In genomic region chr9:126366366-126367011, GRCh38 we compare ENCODE assay signal across 18 cellular contexts. TPM values are rescaled to one million over a fixed set of nuclear protein-coding genes. Genes with fewer than 3 reads are reported as not detected.
DNase-seq lines count a peak whose midpoint lies in the region; ATAC-seq and TF ChIP-seq lines count a peak whose summit lies in the region.
"Had no signal": no experiment of that assay in that cellular context is flagged by ENCODE, and none has a peak within 500 bp of the region (broad histone marks: within the 10 kb centered on the region; RNA-seq: fewer than 3 reads in every experiment).

No MANE protein-coding gene starts in this region.

- TF ChIP-seq POLR2A in uterus (IDR thresholded peaks at IDR 0.05): no peak

- H3K4me3 ChIP-seq in lower lobe of right lung: no peak overlapping the region
- no peak overlapping the region for H3K4me3 ChIP-seq in uterus
- H3K4me3 ChIP-seq: tibial artery had no signal

- H3K36me3 Mint-ChIP-seq in effector memory CD8-positive, alpha-beta T cell (ENCODE audit: insufficient read depth): peaks cover 2% of the 10 kb centered on the region

- no peak for TF ChIP-seq CTCF in lower lobe of right lung (IDR thresholded peaks at IDR 0.05)
- TF ChIP-seq CTCF in uterus (IDR thresholded peaks at IDR 0.05): no peak

- DNase-seq in NCI-H1092 treated with DMSO at 0.1 percent for 48 hours (lab: John Stamatoyannopoulos, UW) (peak; percentile 17), NCI-H1092 (lab: John Stamatoyannopoulos, UW) (no peak), lower lobe of right lung (no peak), substantia nigra (lab: John Stamatoyannopoulos, UW) (peak in 45 of 49 donors; percentile 37 to 88 (median 72)), NOMO-1 treated with DMSO at 0.1 percent for 48 hours (lab: John Stamatoyannopoulos, UW; ENCODE audit: unreplicated experiment) (no peak), uterus (no peak)
- no peak for DNase-seq in effector memory CD8-positive, alpha-beta T cell
- DNase-seq: 8988T, activated gamma-delta T cell, Calu3, cerebellar nuclear complex, islet precursor cell, natural killer cell, RPMI8226, tibial artery had no signal

- H3K27me3 ChIP-seq in lower lobe of right lung (ENCODE audit: low read depth): no peaks in the 10 kb centered on the region
- no peaks in the 10 kb centered on the region for H3K27me3 ChIP-seq in uterus
- H3K27me3 ChIP-seq: tibial artery had no signal

- H3K27ac ChIP-seq in lower lobe of right lung (peak overlapping the region; percentile 31), substantia nigra (ENCODE audit: low read depth, low read length, poor library complexity, severe bottlenecking) (peak overlapping the region; percentile 96), uterus (no peak overlapping the region)
- H3K27ac ChIP-seq: HL-60, tibial artery had no signal

- no peak for ATAC-seq in effector memory CD8-positive, alpha-beta T cell (replicated peaks)
- ATAC-seq in lower lobe of right lung (peak; percentile 71 to 74), HG02571 (IDR thresholded peaks at IDR 0.05; ENCODE audit: unreplicated experiment) (no peak)
- ATAC-seq: natural killer cell had no signal

- peaks cover 13% of the 10 kb centered on the region for H3K9me3 ChIP-seq in lower lobe of right lung
- peaks cover 0 to 7% of the 10 kb centered on the region in 2 donors for H3K9me3 ChIP-seq in uterus

- H3K27me3 Mint-ChIP-seq in effector memory CD8-positive, alpha-beta T cell: no peaks in the 10 kb centered on the region

- peaks cover 23 to 33% of the 10 kb centered on the region in 2 donors for H3K4me1 Mint-ChIP-seq in effector memory CD8-positive, alpha-beta T cell (ENCODE audit: low read depth in 2 of 2)
- H3K4me1 Mint-ChIP-seq: natural killer cell had no signal

- peak overlapping the region; percentile 22 to 27 for H3K27ac Mint-ChIP-seq in effector memory CD8-positive, alpha-beta T cell
- H3K27ac Mint-ChIP-seq: natural killer cell; T-helper 2 cell treated with Interferon-gamma antibody and Interleukin-4, amounts not matched to agents 5 μg/mL and 100 μg/mL, for 36 hours had no signal

- H3K4me3 Mint-ChIP-seq in effector memory CD8-positive, alpha-beta T cell: no peak overlapping the region
- H3K4me3 Mint-ChIP-seq: natural killer cell; T-helper 2 cell treated with Interferon-gamma antibody and Interleukin-4, amounts not matched to agents 5 μg/mL and 100 μg/mL, for 36 hours had no signal

- H3K36me3 ChIP-seq in lower lobe of right lung (no peaks in the 10 kb centered on the region), uterus (no peaks in the 10 kb centered on the region)

- H3K4me1 ChIP-seq in lower lobe of right lung (peaks cover 32% of the 10 kb centered on the region), uterus (no peaks in the 10 kb centered on the region)

- intact Hi-C loops in lower lobe of right lung (cut with DNase I): no loop called here
- intact Hi-C loops in uterus (cut with DNase I; ENCODE audit: low total_unique reads): no loop called here

- H3K9me3 Mint-ChIP-seq in effector memory CD8-positive, alpha-beta T cell: no peaks in the 10 kb centered on the region

RNA-seq across cellular contexts. Expression of gene MVB12B, which starts 39.9 kb away (rescaled TPM):
- total RNA-seq in lower lobe of right lung (47.8 TPM), uterus (10 to 100 TPM in 3 of 4 donors, 1 to 10 TPM in 1; 2.1 to 39.2 (median 22.2) TPM)

Comparison
In these comparisons a context has a peak if more than half of its experiments do, and no peak if none do; other contexts are left out.
1. DNase-seq: peak in NCI-H1092 treated with DMSO at 0.1 percent for 48 hours (single experiment) and substantia nigra (45 of 49); none in NCI-H1092 (single experiment), effector memory CD8-positive, alpha-beta T cell (0 of 3), lower lobe of right lung (single experiment), NOMO-1 treated with DMSO at 0.1 percent for 48 hours (single experiment) and uterus (0 of 2).
2. ATAC-seq: peak in lower lobe of right lung (2 of 2); none in effector memory CD8-positive, alpha-beta T cell (single experiment) and HG02571 (single experiment).
3. H3K27ac ChIP-seq: peak in lower lobe of right lung (single experiment) and substantia nigra (single experiment); none in uterus (0 of 2).